ENCODE assay signal across 1 cellular context in the genomic region with DNA sequence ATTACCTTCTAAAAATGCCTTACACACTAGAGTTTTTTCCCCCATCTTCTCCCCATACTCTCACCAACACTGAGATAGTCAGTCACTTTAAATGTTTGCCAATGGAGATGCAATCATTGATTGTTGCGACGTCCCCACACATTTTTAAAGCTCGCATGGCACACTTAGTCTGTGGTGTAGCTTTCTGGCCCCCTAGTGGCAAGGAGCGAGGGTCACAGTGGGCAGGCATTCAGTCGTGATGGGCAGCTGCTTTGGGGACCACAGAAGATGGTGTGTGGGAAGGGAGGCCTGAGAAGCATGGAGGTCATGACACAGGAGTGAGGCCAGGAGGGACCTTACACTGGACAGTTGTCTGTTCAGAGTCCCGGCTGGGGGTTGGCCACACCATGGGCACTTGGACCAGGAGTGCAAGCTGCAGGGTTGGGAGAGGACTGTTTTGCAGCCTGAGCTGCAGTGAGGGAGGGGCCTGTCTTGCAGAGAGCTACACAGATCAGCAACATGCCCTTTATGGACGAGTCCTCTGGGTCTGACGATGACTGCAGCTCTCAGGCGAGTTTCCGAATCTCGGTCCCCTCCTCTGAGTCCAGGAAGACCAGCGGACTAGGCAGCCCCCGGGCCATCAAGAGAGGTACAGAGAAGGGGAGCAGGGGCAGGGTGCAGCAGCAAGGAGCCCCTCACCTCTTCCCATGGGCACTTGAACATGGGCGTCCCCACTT.
TF ChIP-seq lines count a peak whose summit lies in the region.

No MANE protein-coding gene starts in this region.

TF ChIP-seq in HEK293, 187 proteins besides CTCF, POLR2A, EP300 and RAD21 (continued from another document):
- no peak for TF ChIP-seq PATZ1 (tag by site-specific recombination; IDR thresholded peaks at IDR 0.05)
- peak; percentile 54; the same call in 1 of the 2 replicates for TF ChIP-seq ZNF660 (tag by site-specific recombination; IDR thresholded peaks at IDR 0.05)
- TF ChIP-seq ZBTB1 (tag by site-specific recombination; IDR thresholded peaks at IDR 0.05): no peak
- no peak for TF ChIP-seq WT1 (tag by site-specific recombination; IDR thresholded peaks at IDR 0.05)
- TF ChIP-seq ZNF404 (tag by site-specific recombination; IDR thresholded peaks at IDR 0.05): no peak
- TF ChIP-seq ATF2 (tag by site-specific recombination; IDR thresholded peaks at IDR 0.05; ENCODE audit: low read depth): no peak
- TF ChIP-seq ZNF202 (tag by site-specific recombination; IDR thresholded peaks at IDR 0.05; ENCODE audit: borderline replicate concordance): no peak
- TF ChIP-seq TRIM28 (IDR thresholded peaks at IDR 0.05; ENCODE audit: borderline replicate concordance, low read length): no peak
- no peak for TF ChIP-seq GLIS1 (tag by site-specific recombination; IDR thresholded peaks at IDR 0.05)
